26 cellular contexts compared by ENCODE assay signal in genomic region chr3:128435561-128435960, GRCh38. TPM values are rescaled to one million over a fixed set of nuclear protein-coding genes. Genes with fewer than 3 reads are reported as not detected.
A peak's percentile ranks its signal among the peaks of the same experiment; 100 is the strongest.
DNase-seq lines count a peak whose midpoint lies in the region; ATAC-seq and TF ChIP-seq lines count a peak whose summit lies in the region.
"Had no signal": no experiment of that assay in that cellular context is flagged by ENCODE, and none has a peak within 500 bp of the region (broad histone marks: within the 10 kb centered on the region; RNA-seq: fewer than 3 reads in every experiment).

No MANE protein-coding gene starts in this region.

- no peaks in the 10 kb centered on the region for H3K79me2 ChIP-seq in PC-9 (ENCODE audit: low read depth)

- H3K9me3 ChIP-seq in Caco-2 (no peaks in the 10 kb centered on the region), PC-9 (ENCODE audit: insufficient read depth, low read depth) (peaks cover 6% of the 10 kb centered on the region; the same call in 1 of the 2 replicates)
- no peaks in the 10 kb centered on the region for H3K9me3 ChIP-seq in effector memory CD4-positive, alpha-beta T cell (ENCODE audit: control insufficient read depth, low read length)
- H3K9me3 ChIP-seq: BE2C, Peyer's patch had no signal

- intact Hi-C loops in Caco-2 (cut with micrococcal nuclease; ENCODE audit: unreplicated experiment): loop anchor here (1.0 kb wide), 1 partner anchor 53 kb away; no protein-coding TSS in a partner anchor
- intact Hi-C loops in PC-9 (cut with micrococcal nuclease; ENCODE audit: unreplicated experiment): loop anchor here (1.0 kb wide), 2 partner anchors 48 to 53 kb away; no protein-coding TSS in a partner anchor
- intact Hi-C loops in Calu3 (cut with micrococcal nuclease; ENCODE audit: unreplicated experiment): loop anchor here (2.0 kb wide), 1 partner anchor 55 kb away; no protein-coding TSS in a partner anchor

- H3K4me1 Mint-ChIP-seq in Caco-2 (ENCODE audit: low read depth, unreplicated experiment) (peaks cover 21% of the 10 kb centered on the region), progenitor cell of endocrine pancreas (ENCODE audit: low read depth) (peaks cover 35% of the 10 kb centered on the region), Calu3 (ENCODE audit: low read depth, unreplicated experiment) (peaks cover 27% of the 10 kb centered on the region)

- H3K27ac Mint-ChIP-seq in Caco-2 (ENCODE audit: unreplicated experiment) (peak overlapping the region; percentile 56), progenitor cell of endocrine pancreas (peak overlapping the region; percentile 78), Calu3 (ENCODE audit: unreplicated experiment) (no peak overlapping the region)

- H3K27me3 ChIP-seq in Caco-2 (replicated peaks; ENCODE audit: control insufficient read depth, insufficient read depth, low read length): no peaks in the 10 kb centered on the region
- no peaks in the 10 kb centered on the region for H3K27me3 ChIP-seq in PC-9 (ENCODE audit: insufficient read depth, low read depth)
- peaks cover 27% of the 10 kb centered on the region for H3K27me3 ChIP-seq in effector memory CD4-positive, alpha-beta T cell (replicated peaks; ENCODE audit: control insufficient read depth, insufficient read depth, low read length, poor library complexity, severe bottlenecking)
- H3K27me3 ChIP-seq: BE2C had no signal

- H3K36me3 Mint-ChIP-seq in Caco-2 (ENCODE audit: insufficient read depth, unreplicated experiment) (peaks cover 6% of the 10 kb centered on the region), progenitor cell of endocrine pancreas (ENCODE audit: insufficient read depth) (no peaks in the 10 kb centered on the region), Calu3 (ENCODE audit: insufficient read depth, unreplicated experiment) (peaks cover 25% of the 10 kb centered on the region)

- H3K27ac ChIP-seq in PC-9: peak overlapping the region; percentile 77
- H3K27ac ChIP-seq in effector memory CD4-positive, alpha-beta T cell (ENCODE audit: insufficient read depth, low read length, poor library complexity, severe bottlenecking): no peak overlapping the region
- H3K27ac ChIP-seq: Peyer's patch, SK-N-MC had no signal

- H3K36me3 ChIP-seq in Caco-2 (ENCODE audit: control insufficient read depth, insufficient read depth, low read length) (no peaks in the 10 kb centered on the region; the same call in 1 of the 2 replicates), PC-9 (ENCODE audit: low read depth) (no peaks in the 10 kb centered on the region)
- no peaks in the 10 kb centered on the region for H3K36me3 ChIP-seq in effector memory CD4-positive, alpha-beta T cell (ENCODE audit: control insufficient read depth, insufficient read depth, low read length)
- H3K36me3 ChIP-seq: BE2C, Peyer's patch had no signal

- POLR2A ChIA-PET in Caco-2 (lab: Charles Lee): no interaction called here
- POLR2A ChIA-PET in PC-9 (lab: Charles Lee; ENCODE audit: unreplicated experiment): interaction anchor here (0.7 kb wide), 1 partner anchor 1264 kb away, joined by 4 read pairs; no protein-coding TSS in a partner anchor

- CTCF ChIA-PET in Caco-2 (lab: Charles Lee) (no interaction called here), PC-9 (lab: Charles Lee) (interaction anchor here (1.0 kb wide), 1 partner anchor 16 kb away, joined by 3 read pairs; no protein-coding TSS in a partner anchor), Calu3 (lab: Charles Lee) (interaction anchor here (0.5 to 1.6 kb wide), 5 partner anchors 14 to 54 kb away, joined by 3 to 7 read pairs (median 4); no protein-coding TSS in a partner anchor)

- H3K9me2 ChIP-seq in PC-9 (ENCODE audit: insufficient read depth): no peaks in the 10 kb centered on the region

- DNase-seq in Caco-2: no peak
- DNase-seq in PC-9: no peak
- peak; percentile 84 for DNase-seq in islet precursor cell
- no peak for DNase-seq in progenitor cell of endocrine pancreas (ENCODE audit: low spot score, unreplicated experiment)
- DNase-seq in effector memory CD4-positive, alpha-beta T cell: no peak
- DNase-seq in NCI-H2196 treated with DMSO at 0.1 percent for 48 hours (lab: John Stamatoyannopoulos, UW; ENCODE audit: unreplicated experiment): no peak
- DNase-seq in Calu3: no peak
- DNase-seq in omental fat pad (ENCODE audit: low spot score): no peak
- DNase-seq: Kasumi-1; MV-4-11; NCI-H1105; NCI-H1436 treated with DMSO at 0.1 percent for 48 hours; NCI-H187 treated with DMSO at 0.1 percent for 48 hours; NCI-H2107; NCI-H446 treated with DMSO at 0.1 percent for 48 hours; NCI-H82; NK-92 treated with Interleukin-12 subunit alpha and Interleukin-12 subunit beta, amount 100 ng/mL, for 24 hours; Peyer's patch; SIG-M5 had no signal

- BruUV-seq in Caco-2 (replicated peaks; lab: Mats Ljungman, UMichigan) (no TSS peak), PC-9 (replicated peaks; lab: Mats Ljungman, UMichigan) (no TSS peak), Calu3 (replicated peaks; lab: Mats Ljungman, UMichigan) (no TSS peak)

- TF ChIP-seq CTCF in Caco-2 (IDR thresholded peaks at IDR 0.05; ENCODE audit: insufficient read depth in 1 of 2, low read depth in 1 of 2, low read length in 1 of 2, severe bottlenecking in 1 of 2, unreplicated experiment in 1 of 2): no peak
- no peak for TF ChIP-seq CTCF in PC-9 (conservative IDR thresholded peaks at IDR 0.05)
- no peak for TF ChIP-seq CTCF in progenitor cell of endocrine pancreas (IDR thresholded peaks at IDR 0.05; ENCODE audit: unreplicated experiment)
- TF ChIP-seq CTCF in Calu3 (IDR thresholded peaks at IDR 0.05; ENCODE audit: unreplicated experiment): no peak
- TF ChIP-seq CTCF in omental fat pad (IDR thresholded peaks at IDR 0.05): no peak

- no peaks in the 10 kb centered on the region for H3K27me3 Mint-ChIP-seq in Caco-2 (ENCODE audit: insufficient read depth, unreplicated experiment)
- H3K27me3 Mint-ChIP-seq in progenitor cell of endocrine pancreas: peaks cover 34% of the 10 kb centered on the region
- peaks cover 45% of the 10 kb centered on the region for H3K27me3 Mint-ChIP-seq in Calu3 (ENCODE audit: unreplicated experiment)

- H2AFZ ChIP-seq in PC-9: no peak overlapping the region

- peak overlapping the region; percentile 72 for H3K4me2 ChIP-seq in PC-9

- no peaks in the 10 kb centered on the region for H4K20me1 ChIP-seq in PC-9 (ENCODE audit: insufficient read depth)

- H3K4me3 ChIP-seq in Caco-2 (ENCODE audit: low read depth, low read length) (no peak overlapping the region), PC-9 (peak overlapping the region; percentile 16; the same call in 1 of the 2 replicates)
- no peak overlapping the region for H3K4me3 ChIP-seq in effector memory CD4-positive, alpha-beta T cell (ENCODE audit: insufficient read depth, low read depth, low read length, poor library complexity, severe bottlenecking)
- H3K4me3 ChIP-seq: Peyer's patch, SK-N-MC had no signal

- H3K9me3 Mint-ChIP-seq in Caco-2 (ENCODE audit: unreplicated experiment) (no peaks in the 10 kb centered on the region), progenitor cell of endocrine pancreas (ENCODE audit: low read depth) (peaks cover 5% of the 10 kb centered on the region), Calu3 (ENCODE audit: low read depth, unreplicated experiment) (no peaks in the 10 kb centered on the region)

- ATAC-seq in omental fat pad (ENCODE audit: low FRiP score): no peak

- peaks cover 39% of the 10 kb centered on the region for H3K4me1 ChIP-seq in Caco-2
- H3K4me1 ChIP-seq in PC-9 (replicated peaks; ENCODE audit: insufficient read depth): peaks cover 63% of the 10 kb centered on the region
- H3K4me1 ChIP-seq in effector memory CD4-positive, alpha-beta T cell (ENCODE audit: control insufficient read depth, insufficient read depth, low read length, poor library complexity, severe bottlenecking): no peaks in the 10 kb centered on the region

- H3F3A ChIP-seq in PC-9 (ENCODE audit: insufficient read depth, low read depth): peaks cover 44% of the 10 kb centered on the region

- H3K4me3 Mint-ChIP-seq in Caco-2 (ENCODE audit: unreplicated experiment): no peak overlapping the region
- no peak overlapping the region for H3K4me3 Mint-ChIP-seq in progenitor cell of endocrine pancreas (ENCODE audit: low read depth)
- no peak overlapping the region for H3K4me3 Mint-ChIP-seq in Calu3 (ENCODE audit: low read depth, unreplicated experiment)

RNA-seq across cellular contexts. Expression of gene DNAJB8, which starts 31.1 kb away (rescaled TPM):
- total RNA-seq in Caco-2 (2022) (not detected in 2 replicates), PC-9 (2021) (not detected in 2 replicates), progenitor cell of endocrine pancreas (not detected in 2 replicates), Calu3 (2022) (not detected in 2 replicates), omental fat pad (not detected)
- total RNA-seq: G401, H7, HepG2, HT1080, MCF 10A, Peyer's patch had no signal

RNA-seq across cellular contexts. Expression of gene GATA2, which starts 57.4 kb away (rescaled TPM):
- 12.5 and 13.3 TPM in 2 replicates for total RNA-seq in Caco-2 (2022)
- total RNA-seq in PC-9 (2021): 29.0 and 36.9 TPM in 2 replicates
- 1.7 and 1.9 TPM in 2 replicates for total RNA-seq in progenitor cell of endocrine pancreas
- total RNA-seq in Calu3 (2022): 9.6 and 13.6 TPM in 2 replicates
- 10 to 100 TPM in 2 of 4 donors, 1 to 10 TPM in 2; 4.2 to 32.5 (median 9.0) TPM for total RNA-seq in omental fat pad
